In the genomic region with DNA sequence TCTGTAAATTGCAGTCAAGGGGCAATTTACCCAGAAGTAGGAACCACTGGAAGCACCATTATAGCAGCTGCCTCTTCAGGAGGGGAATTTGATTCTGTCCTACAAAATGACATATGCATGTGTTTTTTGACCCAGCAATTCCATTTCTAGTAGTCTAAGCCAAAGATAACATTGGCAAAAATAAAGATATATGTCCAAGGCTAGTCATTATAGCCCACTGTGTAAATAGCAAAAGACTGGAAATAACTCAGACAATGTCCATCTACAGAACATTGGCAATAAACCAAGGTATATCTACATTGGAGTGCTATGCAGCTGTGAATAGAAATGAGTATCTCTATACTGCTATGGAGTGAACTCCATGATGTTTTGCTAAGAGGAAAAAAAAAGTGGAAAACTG, we compare ENCODE assay signal across 26 cellular contexts.
"Had no signal": no experiment of that assay in that cellular context is flagged by ENCODE, and none has a peak within 500 bp of the region (broad histone marks: within the 10 kb centered on the region; RNA-seq: fewer than 3 reads in every experiment).

No MANE protein-coding gene starts in this region.

- H3K9ac ChIP-seq: neural progenitor cell had no signal

- H3K4me1 ChIP-seq: neural progenitor cell, upper lobe of right lung had no signal

- H3K27me3 Mint-ChIP-seq: activated B cell treated with CpG ODN at 0.5 μM for 24 hours; activated CD8-positive, alpha-beta memory T cell treated with anti-CD3 and anti-CD28 coated beads, Interleukin-2, amount 10 ng/mL, durations not matched to agents 7 days and 5 days; activated naive CD4-positive, alpha-beta T cell treated with anti-CD3 and anti-CD28 coated beads, Interleukin-2, amount 50 U/mL, for 24 hours; activated naive CD8-positive, alpha-beta T cell treated with anti-CD3 and anti-CD28 coated beads, Interleukin-2, amount 50 U/mL, for 24 hours; naive thymus-derived CD4-positive, alpha-beta T cell had no signal

- H3K27ac ChIP-seq: heart right ventricle, neural progenitor cell, right atrium auricular region, suprapubic skin, tibial artery, upper lobe of right lung had no signal

- DNase-seq: activated B cell treated with CpG ODN at 0.5 μM for 24 hours; activated CD4-positive, alpha-beta T cell treated with anti-CD3 and anti-CD28 coated beads, Interleukin-2, amount 50 U/mL, for 1 hour; activated CD8-positive, alpha-beta memory T cell treated with anti-CD3 and anti-CD28 coated beads, Interleukin-2, amount 10 ng/mL, durations not matched to agents 7 days and 5 days; activated CD8-positive, alpha-beta T cell treated with anti-CD3 and anti-CD28 coated beads, Interleukin-2, amount 10 ng/mL, durations not matched to agents 7 days and 5 days; activated naive CD8-positive, alpha-beta T cell treated with anti-CD3 and anti-CD28 coated beads, Interleukin-2, amount 50 U/mL, for 24 hours; activated T-cell treated with anti-CD3 and anti-CD28 coated beads, Interleukin-2, amount 50 U/mL, for 48 hours; amygdala; cerebellar nuclear complex; cortex of kidney; foreskin fibroblast; heart right ventricle; midbrain; naive thymus-derived CD4-positive, alpha-beta T cell; occipital lobe; stimulated activated CD4-positive, alpha-beta T cell treated with anti-CD3 and anti-CD28 coated beads, Interleukin-15, amount 100 ng/mL, for 24 hours; stimulated activated CD4-positive, alpha-beta T cell treated with anti-CD3 and anti-CD28 coated beads, Interleukin-2, amount 100 ng/mL, for 24 hours; stimulated activated naive CD4-positive, alpha-beta T cell; tibial artery; upper lobe of right lung had no signal

- H3K4me3 ChIP-seq: heart right ventricle, neural progenitor cell, right atrium auricular region, smooth muscle cell, suprapubic skin, tibial artery, upper lobe of right lung had no signal

- H3K9me3 ChIP-seq: heart right ventricle, right atrium auricular region, suprapubic skin, tibial artery, upper lobe of right lung had no signal

- H3K36me3 ChIP-seq: neural progenitor cell had no signal

- H3K4me3 Mint-ChIP-seq: activated B cell treated with CpG ODN at 0.5 μM for 24 hours; activated CD8-positive, alpha-beta memory T cell treated with anti-CD3 and anti-CD28 coated beads, Interleukin-2, amount 10 ng/mL, durations not matched to agents 7 days and 5 days; activated CD8-positive, alpha-beta T cell treated with anti-CD3 and anti-CD28 coated beads, Interleukin-2, amount 10 ng/mL, durations not matched to agents 7 days and 5 days; activated naive CD4-positive, alpha-beta T cell treated with anti-CD3 and anti-CD28 coated beads, Interleukin-2, amount 50 U/mL, for 24 hours; activated naive CD8-positive, alpha-beta T cell treated with anti-CD3 and anti-CD28 coated beads, Interleukin-2, amount 50 U/mL, for 24 hours; naive thymus-derived CD4-positive, alpha-beta T cell; neural progenitor cell had no signal

- H3K4me2 ChIP-seq: neural progenitor cell, smooth muscle cell had no signal

- H3K9me3 Mint-ChIP-seq: activated B cell treated with CpG ODN at 0.5 μM for 24 hours; activated naive CD4-positive, alpha-beta T cell treated with anti-CD3 and anti-CD28 coated beads, Interleukin-2, amount 50 U/mL, for 24 hours; activated naive CD8-positive, alpha-beta T cell treated with anti-CD3 and anti-CD28 coated beads, Interleukin-2, amount 50 U/mL, for 24 hours; activated T-helper 2 cell treated with anti-CD3 and anti-CD28 coated beads, Interferon-gamma antibody, Interleukin-2, Interleukin-4, amounts not matched to agents 10 μg/mL and 5 μg/mL and 100 μg/mL, durations not matched to agents 14 hours and 24 hours and 36 hours; naive thymus-derived CD4-positive, alpha-beta T cell; neural progenitor cell had no signal

- H3K27ac Mint-ChIP-seq: activated B cell treated with CpG ODN at 0.5 μM for 24 hours; activated CD8-positive, alpha-beta memory T cell treated with anti-CD3 and anti-CD28 coated beads, Interleukin-2, amount 10 ng/mL, durations not matched to agents 7 days and 5 days; activated CD8-positive, alpha-beta T cell treated with anti-CD3 and anti-CD28 coated beads, Interleukin-2, amount 10 ng/mL, durations not matched to agents 7 days and 5 days; activated naive CD4-positive, alpha-beta T cell treated with anti-CD3 and anti-CD28 coated beads, Interleukin-2, amount 50 U/mL, for 24 hours; activated naive CD8-positive, alpha-beta T cell treated with anti-CD3 and anti-CD28 coated beads, Interleukin-2, amount 50 U/mL, for 24 hours; activated T-helper 2 cell treated with anti-CD3 and anti-CD28 coated beads, Interferon-gamma antibody, Interleukin-2, Interleukin-4, amounts not matched to agents 10 μg/mL and 5 μg/mL and 100 μg/mL, durations not matched to agents 14 hours and 24 hours and 36 hours; neural progenitor cell had no signal

- ATAC-seq: activated CD8-positive, alpha-beta memory T cell treated with anti-CD3 and anti-CD28 coated beads, Interleukin-2, amount 10 ng/mL, durations not matched to agents 7 days and 5 days; activated CD8-positive, alpha-beta T cell treated with anti-CD3 and anti-CD28 coated beads, Interleukin-2, amount 10 ng/mL, durations not matched to agents 7 days and 5 days; activated naive CD8-positive, alpha-beta T cell treated with anti-CD3 and anti-CD28 coated beads, Interleukin-2, amount 50 U/mL, for 24 hours; esophagus mucosa; heart right ventricle; naive thymus-derived CD4-positive, alpha-beta T cell; upper lobe of right lung had no signal

- H3K27me3 ChIP-seq: heart right ventricle, neural progenitor cell, right atrium auricular region, suprapubic skin, tibial artery, upper lobe of right lung had no signal
